ENCODE assay signal across 1 cellular context in genomic region chr21:43911015-43911934, GRCh38.
TF ChIP-seq lines count a peak whose summit lies in the region.

No MANE protein-coding gene starts in this region.

TF ChIP-seq in HepG2, 621 proteins besides CTCF, POLR2A, EP300 and RAD21 (continued from another document and continues in another):
- TF ChIP-seq CEBPZ (IDR thresholded peaks at IDR 0.05; ENCODE audit: low read length) (no peak), AGO2 (optimal IDR thresholded peaks at IDR 0.05; ENCODE audit: low read depth, low read length) (no peak), FOXO1 (CRISPR knock-in tag; IDR thresholded peaks at IDR 0.05) (no peak), ZNF609 (CRISPR knock-in tag; IDR thresholded peaks at IDR 0.05; ENCODE audit: borderline replicate concordance) (no peak), ZNF616 (CRISPR knock-in tag; IDR thresholded peaks at IDR 0.05; ENCODE audit: low read depth) (no peak), FOXC1 (CRISPR knock-in tag; IDR thresholded peaks at IDR 0.05; ENCODE audit: borderline replicate concordance) (no peak; the same call in 1 of the 2 replicates), GLMP (CRISPR knock-in tag; IDR thresholded peaks at IDR 0.05; ENCODE audit: borderline replicate concordance) (no peak), TGIF2 (CRISPR knock-in tag; IDR thresholded peaks at IDR 0.05) (peak; percentile 9; the same call in 1 of the 2 replicates), DNMT1 (CRISPR knock-in tag; IDR thresholded peaks at IDR 0.05) (no peak), TBP (CRISPR knock-in tag; IDR thresholded peaks at IDR 0.05) (no peak), KDM5B (CRISPR knock-in tag; IDR thresholded peaks at IDR 0.05; ENCODE audit: borderline replicate concordance) (no peak), ZNF337 (CRISPR knock-in tag; IDR thresholded peaks at IDR 0.05; ENCODE audit: borderline replicate concordance, low read depth) (0 out of 2 replicates have a peak, but pooled peaks have one; percentile 65), TAF15 (IDR thresholded peaks at IDR 0.05; ENCODE audit: low read depth, low read length, poor library complexity, severe bottlenecking) (no peak), ZNF724P (CRISPR knock-in tag; IDR thresholded peaks at IDR 0.05; ENCODE audit: borderline replicate concordance) (no peak), NR1H2 (CRISPR knock-in tag; IDR thresholded peaks at IDR 0.05; ENCODE audit: borderline replicate concordance, low read depth) (no peak), ZIK1 (CRISPR knock-in tag; IDR thresholded peaks at IDR 0.05; ENCODE audit: borderline replicate concordance, low read depth) (no peak), GABPB1 (CRISPR knock-in tag; IDR thresholded peaks at IDR 0.05) (peak; percentile 38; the same call in 1 of the 2 replicates), ZNF10 (CRISPR knock-in tag; IDR thresholded peaks at IDR 0.05; ENCODE audit: borderline replicate concordance, low read depth) (no peak), ISX (CRISPR knock-in tag; conservative IDR thresholded peaks at IDR 0.05) (no peak), KMT2B (CRISPR knock-in tag; IDR thresholded peaks at IDR 0.05) (0 out of 2 replicates have a peak, but pooled peaks have one; percentile 56), FOXM1 (CRISPR knock-in tag; IDR thresholded peaks at IDR 0.05) (no peak), RAD51 (IDR thresholded peaks at IDR 0.05; ENCODE audit: borderline replicate concordance) (no peak), ZNF326 (CRISPR knock-in tag; IDR thresholded peaks at IDR 0.05; ENCODE audit: borderline replicate concordance) (0 out of 2 replicates have a peak, but pooled peaks have one; percentile 30), ZNF354B (CRISPR knock-in tag; IDR thresholded peaks at IDR 0.05) (no peak), ZNF33B (CRISPR knock-in tag; IDR thresholded peaks at IDR 0.05) (0 out of 2 replicates have a peak, but pooled peaks have one; percentile 46), FOSL1 (CRISPR knock-in tag; IDR thresholded peaks at IDR 0.05; ENCODE audit: borderline replicate concordance) (no peak), RFX1 (IDR thresholded peaks at IDR 0.05) (no peak), ZNF235 (CRISPR knock-in tag; IDR thresholded peaks at IDR 0.05; ENCODE audit: borderline replicate concordance) (no peak), ELK4 (CRISPR knock-in tag; IDR thresholded peaks at IDR 0.05; ENCODE audit: borderline replicate concordance) (no peak), ZBTB21 (CRISPR knock-in tag; IDR thresholded peaks at IDR 0.05) (no peak), ZNF432 (CRISPR knock-in tag; IDR thresholded peaks at IDR 0.05; ENCODE audit: borderline replicate concordance) (no peak), LCORL (IDR thresholded peaks at IDR 0.05) (no peak), LCORL (CRISPR knock-in tag; IDR thresholded peaks at IDR 0.05) (peak; percentile 77), NPAS2 (CRISPR knock-in tag; IDR thresholded peaks at IDR 0.05; ENCODE audit: borderline replicate concordance) (no peak), ZNF160 (CRISPR knock-in tag; IDR thresholded peaks at IDR 0.05) (no peak), AKAP8 (CRISPR knock-in tag; IDR thresholded peaks at IDR 0.05) (no peak; the same call in 1 of the 2 replicates), ZNF530 (CRISPR knock-in tag; IDR thresholded peaks at IDR 0.05; ENCODE audit: low read depth) (no peak), ZFP37 (CRISPR knock-in tag; IDR thresholded peaks at IDR 0.05; ENCODE audit: borderline replicate concordance) (no peak), ZFP36 (IDR thresholded peaks at IDR 0.05; ENCODE audit: borderline replicate concordance, low read depth, low read length, partially characterized antibody) (no peak), MIXL1 (CRISPR knock-in tag; IDR thresholded peaks at IDR 0.05) (peak; percentile 49; the same call in 1 of the 2 replicates), ZHX1 (CRISPR knock-in tag; IDR thresholded peaks at IDR 0.05; ENCODE audit: low read depth) (no peak), PPARG (CRISPR knock-in tag; conservative IDR thresholded peaks at IDR 0.05) (no peak), ZNF329 (CRISPR knock-in tag; IDR thresholded peaks at IDR 0.05; ENCODE audit: low read depth) (no peak), ZNF3 (CRISPR knock-in tag; IDR thresholded peaks at IDR 0.05) (no peak), TBL1XR1 (IDR thresholded peaks at IDR 0.05; ENCODE audit: borderline replicate concordance, low read length, partially characterized antibody) (no peak), ETS1 (CRISPR knock-in tag; IDR thresholded peaks at IDR 0.05) (no peak), CCAR2 (optimal IDR thresholded peaks at IDR 0.05; ENCODE audit: low read depth, low read length) (no peak), SOX5 (CRISPR knock-in tag; IDR thresholded peaks at IDR 0.05; ENCODE audit: borderline replicate concordance) (no peak), ZBTB25 (CRISPR knock-in tag; IDR thresholded peaks at IDR 0.05) (peak; percentile 21; the same call in 1 of the 2 replicates), ZBTB26 (CRISPR knock-in tag; IDR thresholded peaks at IDR 0.05; ENCODE audit: borderline replicate concordance) (peak; percentile 24; the same call in 1 of the 2 replicates)
